In genomic region chr3:45537960-45538640, GRCh38 we compare ENCODE assay signal across 2 cellular contexts.
A peak's percentile ranks its signal among the peaks of the same experiment; 100 is the strongest.
TF ChIP-seq lines count a peak whose summit lies in the region.

No MANE protein-coding gene starts in this region.

TF ChIP-seq in liver, 16 proteins besides CTCF, POLR2A, EP300 and RAD21 (continued from another document):
- TF ChIP-seq RXRA (IDR thresholded peaks at IDR 0.05) (peak in 1 of 2 donors; percentile 44), ATF3 (IDR thresholded peaks at IDR 0.05) (no peak), HNF4A (conservative IDR thresholded peaks at IDR 0.05) (peak; percentile 71 to 83), ZBTB33 (IDR thresholded peaks at IDR 0.05) (peak; percentile 44), GABPA (IDR thresholded peaks at IDR 0.05 in 1 of 2, conservative IDR thresholded peaks at IDR 0.05 in 1 of 2) (no peak), FOXA2 (IDR thresholded peaks at IDR 0.05) (no peak), REST (IDR thresholded peaks at IDR 0.05) (peak; percentile 30), FOXA1 (IDR thresholded peaks at IDR 0.05) (no peak), SP1 (IDR thresholded peaks at IDR 0.05) (peak; percentile 66), JUND (IDR thresholded peaks at IDR 0.05) (peak in 1 of 2 donors; percentile 32), YY1 (IDR thresholded peaks at IDR 0.05) (peak; percentile 5), HNF4G (IDR thresholded peaks at IDR 0.05) (peak; percentile 49), TAF1 (conservative IDR thresholded peaks at IDR 0.05) (no peak), EGR1 (IDR thresholded peaks at IDR 0.05; ENCODE audit: low read depth in 2 of 2) (peak in 1 of 2 donors; percentile 44)
TF ChIP-seq in liver: peak in this region for 11.

TF ChIP-seq in HepG2, 621 proteins besides CTCF, POLR2A, EP300 and RAD21 (continued from another document):
- TF ChIP-seq ZNF580 (CRISPR knock-in tag; IDR thresholded peaks at IDR 0.05; ENCODE audit: borderline replicate concordance, low read depth) (no peak), ZNF552 (CRISPR knock-in tag; IDR thresholded peaks at IDR 0.05; ENCODE audit: borderline replicate concordance) (no peak), POGZ (CRISPR knock-in tag; IDR thresholded peaks at IDR 0.05) (no peak), MAX (IDR thresholded peaks at IDR 0.05) (no peak)
